In genomic region chr1:171739646-171740045, GRCh38 we compare ENCODE assay signal across 12 cellular contexts. TPM values are rescaled to one million over a fixed set of nuclear protein-coding genes. Genes with fewer than 3 reads are reported as not detected.
DNase-seq lines count a peak whose midpoint lies in the region; ATAC-seq and TF ChIP-seq lines count a peak whose summit lies in the region.
"Had no signal": no experiment of that assay in that cellular context is flagged by ENCODE, and none has a peak within 500 bp of the region (broad histone marks: within the 10 kb centered on the region; RNA-seq: fewer than 3 reads in every experiment).

No MANE protein-coding gene starts in this region.

- no peaks in the 10 kb centered on the region for H3K27me3 ChIP-seq in DND-41 (ENCODE audit: insufficient read depth, low read length, poor library complexity)

- DNase-seq in DND-41: no peak
- peak; percentile 53 for DNase-seq in RKO (ENCODE audit: low spot score)
- DNase-seq in cardiac fibroblast (ENCODE audit: low read depth in 2 of 2): peak; percentile 51 to 58
- no peak for DNase-seq in natural killer cell treated with Interleukin-12 subunit alpha and Interleukin-12 subunit beta and Interleukin-15 and Interleukin-18, amount 100 ng/mL, for 72 hours (ENCODE audit: low spot score)
- DNase-seq in NCI-H1105 treated with DMSO at 0.1 percent for 48 hours (lab: John Stamatoyannopoulos, UW): no peak
- no peak for DNase-seq in HuH-7 (ENCODE audit: low spot score)
- DNase-seq: activated CD8-positive, alpha-beta memory T cell treated with anti-CD3 and anti-CD28 coated beads, Interleukin-2, amount 50 U/mL, for 4 hours; MM.1S; naive B cell; NCI-H69; stimulated activated naive CD4-positive, alpha-beta T cell had no signal

- peak overlapping the region; percentile 82; the same call in 1 of the 2 replicates for H3K4me2 ChIP-seq in DND-41 (ENCODE audit: insufficient read depth, low read length)

- peak overlapping the region; percentile 97 to 100 for H3K27ac Mint-ChIP-seq in natural killer cell treated with Interleukin-12 subunit alpha and Interleukin-12 subunit beta and Interleukin-15 and Interleukin-18, amount 100 ng/mL, for 72 hours

- peaks cover 32% of the 10 kb centered on the region for H3K79me2 ChIP-seq in DND-41 (ENCODE audit: insufficient read depth, low read length)

- H2AFZ ChIP-seq in DND-41 (ENCODE audit: low read depth, low read length): no peak overlapping the region

- no peaks in the 10 kb centered on the region for H3K27me3 Mint-ChIP-seq in natural killer cell treated with Interleukin-12 subunit alpha and Interleukin-12 subunit beta and Interleukin-15 and Interleukin-18, amount 100 ng/mL, for 72 hours
- H3K27me3 Mint-ChIP-seq: naive B cell had no signal

- no peaks in the 10 kb centered on the region for H4K20me1 ChIP-seq in DND-41 (ENCODE audit: insufficient read depth, low read length)

- H3K4me3 ChIP-seq in DND-41 (ENCODE audit: low read depth in 1 of 2, low read length in 2 of 2) (no peak overlapping the region), cardiac fibroblast (replicated peaks in 1 of 2; ENCODE audit: low read depth in 2 of 2, low read length in 2 of 2) (no peak overlapping the region)

- TF ChIP-seq CTCF in DND-41 (IDR thresholded peaks at IDR 0.05; ENCODE audit: borderline replicate concordance, extremely low read depth, low read length, poor library complexity, severe bottlenecking) (no peak), cardiac fibroblast (IDR thresholded peaks at IDR 0.05; ENCODE audit: low read depth, low read length) (no peak)

- peak overlapping the region; percentile 97 for H3K4me3 Mint-ChIP-seq in natural killer cell treated with Interleukin-12 subunit alpha and Interleukin-12 subunit beta and Interleukin-15 and Interleukin-18, amount 100 ng/mL, for 72 hours

- no peaks in the 10 kb centered on the region for H3K9me3 ChIP-seq in DND-41 (ENCODE audit: insufficient read depth, low read length, severe bottlenecking)

- H3K27ac ChIP-seq in DND-41 (ENCODE audit: low read length): peak overlapping the region; percentile 25; the same call in 1 of the 2 replicates

- no peak overlapping the region for H3K9ac ChIP-seq in DND-41 (ENCODE audit: low read depth, low read length)

- H3K36me3 ChIP-seq in DND-41 (ENCODE audit: insufficient read depth, low read length): peaks cover 21% of the 10 kb centered on the region; the same call in 1 of the 2 replicates

- no peak for ATAC-seq in DND-41 (ENCODE audit: insufficient read depth, low read depth)
- no peak for ATAC-seq in natural killer cell treated with Interleukin-12 subunit alpha and Interleukin-12 subunit beta and Interleukin-15 and Interleukin-18, amount 100 ng/mL, for 72 hours
- no peak for ATAC-seq in HG03342 (IDR thresholded peaks at IDR 0.05; ENCODE audit: unreplicated experiment)

- peaks cover 38% of the 10 kb centered on the region for H3K4me1 ChIP-seq in DND-41 (ENCODE audit: insufficient read depth, low read length)

- peaks cover 49 to 54% of the 10 kb centered on the region in 2 donors for H3K4me1 Mint-ChIP-seq in natural killer cell treated with Interleukin-12 subunit alpha and Interleukin-12 subunit beta and Interleukin-15 and Interleukin-18, amount 100 ng/mL, for 72 hours (ENCODE audit: low read depth in 2 of 2)

- H3K36me3 Mint-ChIP-seq in natural killer cell treated with Interleukin-12 subunit alpha and Interleukin-12 subunit beta and Interleukin-15 and Interleukin-18, amount 100 ng/mL, for 72 hours: peaks cover 14% of the 10 kb centered on the region

- no peaks in the 10 kb centered on the region for H3K9me3 Mint-ChIP-seq in natural killer cell treated with Interleukin-12 subunit alpha and Interleukin-12 subunit beta and Interleukin-15 and Interleukin-18, amount 100 ng/mL, for 72 hours
- H3K9me3 Mint-ChIP-seq: naive B cell had no signal

RNA-seq across cellular contexts. Expression of gene VAMP4, which starts 2.2 kb away (rescaled TPM):
- total RNA-seq in natural killer cell treated with Interleukin-12 subunit alpha and Interleukin-12 subunit beta and Interleukin-15 and Interleukin-18, amount 100 ng/mL, for 72 hours: 10 to 100 TPM; 12.2 to 13.8 TPM

RNA-seq across cellular contexts. Expression of gene METTL13, which starts 41.8 kb away (rescaled TPM):
- total RNA-seq in natural killer cell treated with Interleukin-12 subunit alpha and Interleukin-12 subunit beta and Interleukin-15 and Interleukin-18, amount 100 ng/mL, for 72 hours: 10 to 100 TPM; 40.5 to 69.8 TPM

Comparison
In these comparisons a context has a peak if more than half of its experiments do, and no peak if none do; other contexts are left out.
1. DNase-seq: peak in RKO (single experiment) and cardiac fibroblast (2 of 2); none in DND-41 (single experiment), natural killer cell treated with Interleukin-12 subunit alpha and Interleukin-12 subunit beta and Interleukin-15 and Interleukin-18, amount 100 ng/mL, for 72 hours (single experiment), NCI-H1105 treated with DMSO at 0.1 percent for 48 hours (single experiment) and HuH-7 (single experiment).